In the genomic region with DNA sequence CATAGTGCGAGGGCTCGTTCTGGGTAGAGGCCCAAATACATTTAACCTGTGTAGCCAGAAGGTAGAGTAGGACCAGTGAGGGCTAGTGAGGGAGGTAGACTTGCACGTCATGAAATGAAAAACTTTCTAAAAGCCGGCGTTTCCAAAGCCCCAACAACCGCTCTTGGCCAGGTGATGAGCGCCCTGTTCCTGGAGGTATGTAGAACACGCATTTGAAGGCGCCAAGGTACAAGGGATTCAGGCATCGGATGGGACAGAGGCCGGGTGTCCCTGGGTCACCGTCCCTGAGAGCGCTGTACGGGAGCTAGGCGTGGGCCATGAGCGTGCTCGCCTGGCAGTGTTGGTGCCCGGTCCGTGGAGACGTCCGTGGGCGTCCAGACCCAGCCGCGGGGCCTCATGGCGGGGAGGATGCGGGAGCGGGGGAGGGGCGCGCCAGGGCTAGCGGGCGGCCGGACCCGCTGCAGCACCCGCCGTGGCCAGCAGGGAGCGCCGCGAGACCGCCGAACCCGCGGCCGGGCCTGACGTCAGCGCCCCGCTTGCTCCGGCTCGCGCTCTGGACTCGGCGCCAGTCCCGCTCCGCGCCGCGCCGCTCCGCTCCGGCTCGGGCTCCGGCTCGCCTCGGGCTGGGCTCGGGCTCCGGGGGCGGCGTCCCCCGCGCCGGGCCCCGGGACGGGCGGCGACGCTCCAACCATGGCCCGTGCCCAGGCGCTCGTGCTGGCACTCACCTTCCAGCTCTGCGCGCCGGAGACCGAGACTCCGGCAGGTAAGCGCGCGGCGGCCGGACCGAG, we compare ENCODE assay signal across 8 cellular contexts. TPM values are rescaled to one million over a fixed set of nuclear protein-coding genes. Genes with fewer than 3 reads are reported as not detected.
DNase-seq lines count a peak whose midpoint lies in the region; ATAC-seq and TF ChIP-seq lines count a peak whose summit lies in the region.

A gene (plus strand): TSS at position 568 of the 788 bp plus-strand sequence. CDS start 123 bp downstream, at position 691.

- H3K27me3 Mint-ChIP-seq in activated T-cell treated with anti-CD3 and anti-CD28 coated beads, Interleukin-2, amount 50 U/mL, for 72 hours (ENCODE audit: low read depth), result peaks cover 52% of the 10 kb centered on the region
- peaks cover 34 to 66% (median 50%) of the 10 kb centered on the region in 5 donors for H3K27me3 Mint-ChIP-seq in naive thymus-derived CD4-positive, alpha-beta T cell
- peaks cover 64% of the 10 kb centered on the region for H3K27me3 Mint-ChIP-seq in stimulated activated memory B cell treated with anti-CD40 and anti-IgM and Interleukin-4, amounts not matched to agents 10 μg/mL and 1 μg/mL and 100 μg/mL, for 72 hours

- H3K9me3 ChIP-seq in fibroblast of lung (ENCODE audit: control insufficient read depth, insufficient read depth, low read depth, low read length), result no peaks in the 10 kb centered on the region
- no peaks in the 10 kb centered on the region for H3K9me3 ChIP-seq in naive thymus-derived CD4-positive, alpha-beta T cell (ENCODE audit: control insufficient read depth in 2 of 3, low read length in 3 of 3)

- CTCF ChIA-PET in AG04449 (lab: Yijun Ruan, JAX), result interaction anchor here (0.7 to 3.1 kb wide), 19 partner anchors 9 to 1476 kb away, joined by 3 to 15 read pairs (median 4); no protein-coding TSS in a partner anchor
- CTCF ChIA-PET in naive thymus-derived CD4-positive, alpha-beta T cell (lab: Charles Lee), result interaction anchor here (0.6 to 0.9 kb wide), 3 partner anchors 828 to 1145 kb away, joined by 3 to 8 read pairs (median 3); no protein-coding TSS in a partner anchor

- POLR2A ChIA-PET in AG04449 (lab: Yijun Ruan, JAX), result no interaction called here
- POLR2A ChIA-PET in naive thymus-derived CD4-positive, alpha-beta T cell (lab: Charles Lee), result no interaction called here

- peak within 1 kb of the TSS; percentile 68 for H3K4me3 ChIP-seq in AG04449 (ENCODE audit: low read depth, low read length)
- peak within 1 kb of the TSS; percentile 40 to 63 (median 56) for H3K4me3 ChIP-seq in fibroblast of lung (replicated peaks in 1 of 4; ENCODE audit: control extremely low read depth in 1 of 4, insufficient read depth in 1 of 4, low read depth in 3 of 4, low read length in 4 of 4)
- H3K4me3 ChIP-seq in naive thymus-derived CD4-positive, alpha-beta T cell (ENCODE audit: low read length), result peak within 1 kb of the TSS; percentile 14

- peaks cover 19% of the 10 kb centered on the region for H3K4me1 Mint-ChIP-seq in activated T-cell treated with anti-CD3 and anti-CD28 coated beads, Interleukin-2, amount 50 U/mL, for 72 hours (ENCODE audit: low read depth)
- H3K4me1 Mint-ChIP-seq in naive thymus-derived CD4-positive, alpha-beta T cell, result peaks cover 19 to 29% (median 28%) of the 10 kb centered on the region in 7 donors
- peaks cover 21% of the 10 kb centered on the region for H3K4me1 Mint-ChIP-seq in stimulated activated memory B cell treated with anti-CD40 and anti-IgM and Interleukin-4, amounts not matched to agents 10 μg/mL and 1 μg/mL and 100 μg/mL, for 72 hours

- H3K36me3 Mint-ChIP-seq in activated T-cell treated with anti-CD3 and anti-CD28 coated beads, Interleukin-2, amount 50 U/mL, for 72 hours (ENCODE audit: insufficient read depth in 2 of 2), result peaks cover 3 to 6% of the 10 kb centered on the region in 2 donors
- peaks cover 0 to 7% (median 2%) of the 10 kb centered on the region in 5 donors for H3K36me3 Mint-ChIP-seq in naive thymus-derived CD4-positive, alpha-beta T cell
- no peaks in the 10 kb centered on the region for H3K36me3 Mint-ChIP-seq in stimulated activated memory B cell treated with anti-CD40 and anti-IgM and Interleukin-4, amounts not matched to agents 10 μg/mL and 1 μg/mL and 100 μg/mL, for 72 hours

- no peak within 1 kb of the TSS for H3K27ac ChIP-seq in fibroblast of lung (ENCODE audit: insufficient read depth, low read length)
- H3K27ac ChIP-seq in naive thymus-derived CD4-positive, alpha-beta T cell (ENCODE audit: low read depth, low read length), result no peak within 1 kb of the TSS

- no peaks in the 10 kb centered on the region for H3K36me3 ChIP-seq in fibroblast of lung (ENCODE audit: control insufficient read depth, insufficient read depth, low read length)
- H3K36me3 ChIP-seq in naive thymus-derived CD4-positive, alpha-beta T cell (ENCODE audit: control insufficient read depth in 2 of 3, insufficient read depth in 3 of 3, low read length in 3 of 3), result no peaks in the 10 kb centered on the region

- intact Hi-C loops in naive thymus-derived CD4-positive, alpha-beta T cell (cut with micrococcal nuclease), result loop anchor here (1.0 to 10.0 kb wide), 9 partner anchors 219 to 1929 kb away; no protein-coding TSS in a partner anchor

- no peaks in the 10 kb centered on the region for H3K79me2 ChIP-seq in fibroblast of lung (ENCODE audit: control insufficient read depth, insufficient read depth, low read length)

- H2AFZ ChIP-seq in fibroblast of lung (ENCODE audit: low read length), result peak within 1 kb of the TSS; percentile 70

- peak within 1 kb of the TSS; percentile 93 for H3K4me2 ChIP-seq in fibroblast of lung (ENCODE audit: extremely low read depth, insufficient read depth, low read length)

- peak within 1 kb of the TSS; percentile 42 for H3K9ac ChIP-seq in fibroblast of lung (ENCODE audit: insufficient read depth, low read length)

- H4K20me1 ChIP-seq in fibroblast of lung (ENCODE audit: control insufficient read depth, extremely low read depth, insufficient read depth, low read length), result no peaks in the 10 kb centered on the region

- no peaks in the 10 kb centered on the region for H3K9me3 Mint-ChIP-seq in activated T-cell treated with anti-CD3 and anti-CD28 coated beads, Interleukin-2, amount 50 U/mL, for 72 hours
- peaks cover 0 to 2% (median 0%) of the 10 kb centered on the region in 11 donors for H3K9me3 Mint-ChIP-seq in naive thymus-derived CD4-positive, alpha-beta T cell
- H3K9me3 Mint-ChIP-seq in stimulated activated memory B cell treated with anti-CD40 and anti-IgM and Interleukin-4, amounts not matched to agents 10 μg/mL and 1 μg/mL and 100 μg/mL, for 72 hours, result no peaks in the 10 kb centered on the region

- peak within 1 kb of the TSS; percentile 71 to 81 for H3K4me3 Mint-ChIP-seq in activated T-cell treated with anti-CD3 and anti-CD28 coated beads, Interleukin-2, amount 50 U/mL, for 72 hours
- peak within 1 kb of the TSS; percentile 79 to 97 (median 86) for H3K4me3 Mint-ChIP-seq in naive thymus-derived CD4-positive, alpha-beta T cell
- H3K4me3 Mint-ChIP-seq in stimulated activated memory B cell treated with anti-CD40 and anti-IgM and Interleukin-4, amounts not matched to agents 10 μg/mL and 1 μg/mL and 100 μg/mL, for 72 hours, result peak within 1 kb of the TSS; percentile 81

- DNase-seq in AG04449 (ENCODE audit: low read depth, low spot score) (no peak), fibroblast of lung (ENCODE audit: low read depth in 2 of 2) (peak; percentile 55 to 58)
- DNase-seq in activated T-cell treated with anti-CD3 and anti-CD28 coated beads, Interleukin-2, amount 50 U/mL, for 72 hours, result peak; percentile 85 to 93
- DNase-seq in naive thymus-derived CD4-positive, alpha-beta T cell, result peak; percentile 50 to 96 (median 78)

- peaks cover 8% of the 10 kb centered on the region for H3K4me1 ChIP-seq in fibroblast of lung (ENCODE audit: control insufficient read depth, extremely low read depth, insufficient read depth, low read length)
- peaks cover 6 to 17% of the 10 kb centered on the region in 2 donors for H3K4me1 ChIP-seq in naive thymus-derived CD4-positive, alpha-beta T cell (ENCODE audit: control insufficient read depth in 2 of 2, insufficient read depth in 2 of 2, low read length in 2 of 2)

- peak; percentile 73 for ATAC-seq in GM18867 (IDR thresholded peaks at IDR 0.05; ENCODE audit: unreplicated experiment)
- ATAC-seq in HG03571 (IDR thresholded peaks at IDR 0.05; ENCODE audit: unreplicated experiment), result peak; percentile 65
- peak; percentile 87 to 89 for ATAC-seq in activated T-cell treated with anti-CD3 and anti-CD28 coated beads, Interleukin-2, amount 50 U/mL, for 72 hours (replicated peaks in 1 of 2)
- ATAC-seq in naive thymus-derived CD4-positive, alpha-beta T cell, result peak; percentile 96
- peak; percentile 90 for ATAC-seq in stimulated activated memory B cell treated with anti-CD40 and anti-IgM and Interleukin-4, amounts not matched to agents 10 μg/mL and 1 μg/mL and 100 μg/mL, for 72 hours

- H3K27ac Mint-ChIP-seq in activated T-cell treated with anti-CD3 and anti-CD28 coated beads, Interleukin-2, amount 50 U/mL, for 72 hours, result peak within 1 kb of the TSS; percentile 0
- peak within 1 kb of the TSS in 6 of 9 donors; percentile 0 to 80 (median 25) for H3K27ac Mint-ChIP-seq in naive thymus-derived CD4-positive, alpha-beta T cell
- H3K27ac Mint-ChIP-seq in stimulated activated memory B cell treated with anti-CD40 and anti-IgM and Interleukin-4, amounts not matched to agents 10 μg/mL and 1 μg/mL and 100 μg/mL, for 72 hours, result no peak within 1 kb of the TSS

- peaks cover 27% of the 10 kb centered on the region for H3K27me3 ChIP-seq in fibroblast of lung (ENCODE audit: control insufficient read depth, insufficient read depth, low read length)
- H3K27me3 ChIP-seq in naive thymus-derived CD4-positive, alpha-beta T cell (ENCODE audit: control insufficient read depth in 2 of 2, insufficient read depth in 2 of 2, low read length in 2 of 2), result peaks cover 12 to 14% of the 10 kb centered on the region in 2 donors

- TF ChIP-seq CTCF in AG04449 (IDR thresholded peaks at IDR 0.05; ENCODE audit: insufficient read depth, low read length, missing control alignments), result peak; percentile 74
- TF ChIP-seq CTCF in fibroblast of lung (conservative IDR thresholded peaks at IDR 0.05 in 1 of 2, IDR thresholded peaks at IDR 0.05 in 1 of 2; ENCODE audit: low read depth in 1 of 2, low read length in 2 of 2), result peak; percentile 16 to 55

TF ChIP-seq in PFSK-1, 5 proteins besides CTCF, POLR2A, EP300 and RAD21:
- TF ChIP-seq SIN3A (IDR thresholded peaks at IDR 0.05; ENCODE audit: borderline replicate concordance, insufficient read depth, low read length) (no peak), FOXP2 (optimal IDR thresholded peaks at IDR 0.05; ENCODE audit: borderline replicate concordance, extremely low read depth, extremely low read length, insufficient read depth) (peak; percentile 52)

RNA-seq across cellular contexts. Expression of the gene that starts here (rescaled TPM):
- 8.1 TPM for polyA plus RNA-seq in PFSK-1 (2012; ENCODE audit: insufficient read length, low read depth)
- under 1 TPM; 0.17 to 0.83 TPM for total RNA-seq in activated T-cell treated with anti-CD3 and anti-CD28 coated beads, Interleukin-2, amount 50 U/mL, for 72 hours
- total RNA-seq in fibroblast of lung, result 25.8 and 27.0 TPM in 2 replicates
- 0.58 and 1.4 TPM in 2 replicates for polyA plus RNA-seq in fibroblast of lung
- polyA plus RNA-seq in fibroblast of lung (2012), result 1.5 and 3.1 TPM in 2 replicates
- 2.6 and 17.7 TPM in 2 replicates for polyA minus RNA-seq in fibroblast of lung (ENCODE audit: low replicate concordance)
- total RNA-seq in naive thymus-derived CD4-positive, alpha-beta T cell, result under 1 TPM in 2 of 5 experiments, not detected in 3; 0.17 to 0.42 TPM
- polyA plus RNA-seq in naive thymus-derived CD4-positive, alpha-beta T cell, result not detected

Comparison
In these comparisons a context has a peak if more than half of its experiments do, and no peak if none do; other contexts are left out.
1. RNA of the gene that starts here (total RNA-seq): 25.8 to 27.0 TPM in fibroblast of lung; 0.17 to 0.83 TPM in activated T-cell treated with anti-CD3 and anti-CD28 coated beads, Interleukin-2, amount 50 U/mL, for 72 hours and 0.17 to 0.42 TPM in naive thymus-derived CD4-positive, alpha-beta T cell; every median in the first group is over 10 times any median in the second.
2. Peak in DNase-seq and ATAC-seq in activated T-cell treated with anti-CD3 and anti-CD28 coated beads, Interleukin-2, amount 50 U/mL, for 72 hours; RNA of the gene not detected or under 1 TPM.
3. Peak in DNase-seq, ATAC-seq and H3K4me3 ChIP-seq in naive thymus-derived CD4-positive, alpha-beta T cell; RNA of the gene not detected or under 1 TPM.
4. H3K4me3 ChIP-seq: peak in every context shown above with its lines; median percentile 68 in AG04449; 56 in fibroblast of lung; 14 in naive thymus-derived CD4-positive, alpha-beta T cell.
5. Peak in every context shown above with its lines, with median percentiles within 50 percentile points of each other: ATAC-seq and H3K4me3 Mint-ChIP-seq.